Comparison of ENCODE assay signal across 33 cellular contexts in genomic region chr4:60215906-60216305, GRCh38.
"Had no signal": no experiment of that assay in that cellular context is flagged by ENCODE, and none has a peak within 500 bp of the region (broad histone marks: within the 10 kb centered on the region; RNA-seq: fewer than 3 reads in every experiment).

No MANE protein-coding gene starts in this region.

- H3K9ac ChIP-seq: KMS-11 had no signal

- H3K27me3 ChIP-seq: MG63 had no signal

- H3K36me3 ChIP-seq: MG63 had no signal

- H3K27ac ChIP-seq: KMS-11 had no signal

- H3K4me2 ChIP-seq: KMS-11 had no signal

- H3K9me3 ChIP-seq: MG63 had no signal

- H3K4me3 ChIP-seq: MG63 had no signal

- DNase-seq: Karpas-422, Kasumi-1, MG63, MM.1S, NCI-H1048, NCI-H1092, NCI-H1092 treated with DMSO at 0.1 percent for 48 hours, NCI-H1105, NCI-H1105 treated with DMSO at 0.1 percent for 48 hours, NCI-H1417, NCI-H1417 treated with DMSO at 0.1 percent for 48 hours, NCI-H1436, NCI-H1436 treated with DMSO at 0.1 percent for 48 hours, NCI-H146, NCI-H1694, NCI-H1694 treated with DMSO at 0.1 percent for 48 hours, NCI-H187, NCI-H187 treated with DMSO at 0.1 percent for 48 hours, NCI-H1930, NCI-H2029, NCI-H2029 treated with DMSO at 0.1 percent for 48 hours, NCI-H2081, NCI-H2081 treated with DMSO at 0.1 percent for 48 hours, NCI-H2107, NCI-H2171, NCI-H2171 treated with DMSO at 0.1 percent for 48 hours, NCI-H2227 treated with DMSO at 0.1 percent for 48 hours, NCI-H226, NCI-H345, NCI-H446, NCI-H446 treated with DMSO at 0.1 percent for 48 hours, NCI-H510A had no signal
